Comparison of ENCODE assay signal across 8 cellular contexts in the genomic region with DNA sequence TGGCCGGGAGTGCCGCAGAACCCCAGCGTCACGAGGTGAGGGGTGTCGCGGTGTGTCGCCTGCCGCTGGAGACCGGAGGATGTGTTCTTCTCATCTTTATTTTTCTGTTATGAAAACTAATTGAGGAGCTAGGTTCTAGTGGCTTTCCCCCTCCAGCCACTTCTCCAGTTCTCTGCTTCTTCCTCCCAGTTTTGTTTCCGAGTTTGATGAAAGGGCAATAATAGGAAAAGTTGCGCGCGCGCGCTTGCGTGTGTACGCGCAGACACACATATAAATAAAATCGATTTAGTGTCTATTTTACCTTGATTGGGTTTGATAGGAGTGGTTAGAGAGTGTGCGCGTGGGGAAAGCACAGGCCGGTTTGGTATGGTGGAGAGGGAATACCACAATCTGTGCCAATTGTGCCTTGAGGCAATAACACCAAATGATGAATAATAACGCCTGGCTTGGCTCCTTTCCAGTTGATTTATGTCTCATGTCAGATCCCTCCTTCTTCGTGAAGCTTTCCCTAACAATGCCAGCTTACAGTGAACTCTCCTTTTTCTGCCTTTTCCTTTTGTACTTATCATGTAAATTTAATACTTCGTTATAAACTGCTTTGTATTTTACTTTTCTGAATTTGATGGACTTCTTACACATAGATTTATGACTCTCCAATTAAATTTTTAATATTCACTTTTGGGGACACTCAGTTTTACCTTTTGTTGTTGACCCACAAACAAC. TPM values are rescaled to one million over a fixed set of nuclear protein-coding genes. Genes with fewer than 3 reads are reported as not detected.
DNase-seq lines count a peak whose midpoint lies in the region.

No MANE protein-coding gene starts in this region.

- no peaks in the 10 kb centered on the region for H3K9me3 ChIP-seq in effector memory CD4-positive, alpha-beta T cell (ENCODE audit: control insufficient read depth, low read length)
- peaks cover 1% of the 10 kb centered on the region for H3K9me3 ChIP-seq in thymus (ENCODE audit: control insufficient read depth)

- peak overlapping the region; percentile 88 for H3K27ac ChIP-seq in effector memory CD4-positive, alpha-beta T cell (ENCODE audit: insufficient read depth, low read length, poor library complexity, severe bottlenecking)
- peak overlapping the region; percentile 97 for H3K27ac ChIP-seq in thymus (ENCODE audit: low read depth)

- peaks cover 4% of the 10 kb centered on the region for H3K36me3 ChIP-seq in effector memory CD4-positive, alpha-beta T cell (ENCODE audit: control insufficient read depth, insufficient read depth, low read length)
- H3K36me3 ChIP-seq in thymus (ENCODE audit: control insufficient read depth, insufficient read depth), result peaks cover 9% of the 10 kb centered on the region

- H3K27me3 ChIP-seq in effector memory CD4-positive, alpha-beta T cell (replicated peaks; ENCODE audit: control insufficient read depth, insufficient read depth, low read length, poor library complexity, severe bottlenecking), result no peaks in the 10 kb centered on the region
- no peaks in the 10 kb centered on the region for H3K27me3 ChIP-seq in thymus (ENCODE audit: control insufficient read depth, insufficient read depth)

- peak; percentile 65 for DNase-seq in NCI-H82 (lab: John Stamatoyannopoulos, UW)
- DNase-seq in NCI-H82 treated with DMSO at 0.1 percent for 48 hours (lab: John Stamatoyannopoulos, UW; ENCODE audit: unreplicated experiment), result no peak
- peak; percentile 72 for DNase-seq in NCI-H2029 treated with DMSO at 0.1 percent for 48 hours (lab: John Stamatoyannopoulos, UW)
- DNase-seq in activated CD4-positive, alpha-beta T cell treated with anti-CD3 and anti-CD28 coated beads for 48 hours, result peak; percentile 33
- peak; percentile 6 to 43 (median 36) for DNase-seq in effector memory CD4-positive, alpha-beta T cell
- peak; percentile 47 for DNase-seq in mucosa of gallbladder (ENCODE audit: low spot score)
- no peak for DNase-seq in putamen (ENCODE audit: low spot score)

- H3K4me3 ChIP-seq in effector memory CD4-positive, alpha-beta T cell (ENCODE audit: insufficient read depth, low read depth, low read length, poor library complexity, severe bottlenecking), result peak overlapping the region; percentile 99
- H3K4me3 ChIP-seq in thymus (ENCODE audit: low read length), result peak overlapping the region; percentile 96

- 6% methylated on average over 25 of the region's 25 CpGs for WGBS in thymus

- peaks cover 18% of the 10 kb centered on the region for H3K4me1 ChIP-seq in effector memory CD4-positive, alpha-beta T cell (ENCODE audit: control insufficient read depth, insufficient read depth, low read length, poor library complexity, severe bottlenecking)
- H3K4me1 ChIP-seq in thymus (ENCODE audit: control insufficient read depth, insufficient read depth, low read length), result peaks cover 20% of the 10 kb centered on the region

RNA-seq across cellular contexts. Expression of gene TIPARP, which starts 1.5 kb away (rescaled TPM):
- 28.5 TPM for total RNA-seq in mucosa of gallbladder
- polyA plus RNA-seq in thymus, result 30.3 TPM

Comparison
In these comparisons a context has a peak if more than half of its experiments do, and no peak if none do; other contexts are left out.
1. DNase-seq: peak in NCI-H82 (single experiment), NCI-H2029 treated with DMSO at 0.1 percent for 48 hours (single experiment), activated CD4-positive, alpha-beta T cell treated with anti-CD3 and anti-CD28 coated beads for 48 hours (single experiment), effector memory CD4-positive, alpha-beta T cell (3 of 3) and mucosa of gallbladder (single experiment); none in NCI-H82 treated with DMSO at 0.1 percent for 48 hours (single experiment) and putamen (single experiment).